ENCODE assay signal across 19 cellular contexts in genomic region chr11:111081021-111081511, GRCh38.
DNase-seq lines count a peak whose midpoint lies in the region; ATAC-seq and TF ChIP-seq lines count a peak whose summit lies in the region.
"Had no signal": no experiment of that assay in that cellular context is flagged by ENCODE, and none has a peak within 500 bp of the region (broad histone marks: within the 10 kb centered on the region; RNA-seq: fewer than 3 reads in every experiment).

No MANE protein-coding gene starts in this region.

- intact Hi-C loops in psoas muscle (cut with DNase I), result no loop called here
- intact Hi-C loops in ovary (cut with DNase I), result no loop called here

- H3K4me3 ChIP-seq in muscle layer of colon (ENCODE audit: low read depth in 1 of 2, low read length in 2 of 2) (no peak overlapping the region), SJCRH30 (no peak overlapping the region), psoas muscle (no peak overlapping the region), ovary (no peak overlapping the region)
- H3K4me3 ChIP-seq: adrenal gland, HAP-1, SJSA1 had no signal

- H3K36me3 ChIP-seq in muscle layer of colon (ENCODE audit: insufficient read depth, low read length) (no peaks in the 10 kb centered on the region), SJCRH30 (no peaks in the 10 kb centered on the region), psoas muscle (ENCODE audit: insufficient read depth in 1 of 2, low read depth in 1 of 2) (no peaks in the 10 kb centered on the region), ovary (no peaks in the 10 kb centered on the region)
- H3K36me3 ChIP-seq: adrenal gland, HAP-1, neutrophil, SJSA1 had no signal

- no peak for TF ChIP-seq POLR2A in ovary (IDR thresholded peaks at IDR 0.05)

- no peaks in the 10 kb centered on the region for H3K9me3 ChIP-seq in muscle layer of colon (ENCODE audit: low read length)
- H3K9me3 ChIP-seq in SJCRH30 (replicated peaks), result no peaks in the 10 kb centered on the region
- no peaks in the 10 kb centered on the region for H3K9me3 ChIP-seq in psoas muscle
- no peaks in the 10 kb centered on the region for H3K9me3 ChIP-seq in ovary
- H3K9me3 ChIP-seq: adrenal gland, HAP-1, neutrophil, SJSA1 had no signal

- H3K9ac ChIP-seq in muscle layer of colon (ENCODE audit: low read length), result no peak overlapping the region

- no peak for TF ChIP-seq EP300 in ovary (IDR thresholded peaks at IDR 0.05)

- DNase-seq in AG09319 (ENCODE audit: extremely low read depth, low read depth) (peak; percentile 44), NCI-H187 (lab: John Stamatoyannopoulos, UW) (peak; percentile 45 to 88), dedifferentiated amniotic fluid mesenchymal stem cell (ENCODE audit: extremely low spot score) (peak; percentile 70), SJCRH30 (no peak), psoas muscle (no peak), ovary (no peak)
- DNase-seq: activated CD4-positive, alpha-beta T cell treated with anti-CD3 and anti-CD28 coated beads, Interleukin-2, amount 50 U/mL, for 48 hours; activated T-cell treated with anti-CD3 and anti-CD28 coated beads, Interleukin-2, amount 50 U/mL, for 72 hours; adrenal gland; AML-193; DMS53; erythroblast; NCI-H1694 treated with DMSO at 0.1 percent for 48 hours; stimulated activated CD4-positive, alpha-beta T cell treated with anti-CD3 and anti-CD28 coated beads, Interleukin-12 subunit alpha, Interleukin-12 subunit beta, amount 100 ng/mL, for 4 hours had no signal

- TF ChIP-seq CTCF in AG09319 (IDR thresholded peaks at IDR 0.05; ENCODE audit: low read depth, low read length), result no peak; the same call in 1 of the 2 replicates
- TF ChIP-seq CTCF in psoas muscle (IDR thresholded peaks at IDR 0.05), result no peak
- TF ChIP-seq CTCF in ovary (IDR thresholded peaks at IDR 0.05), result no peak

- ATAC-seq in psoas muscle, result no peak
- ATAC-seq in HG02678 (IDR thresholded peaks at IDR 0.05; ENCODE audit: unreplicated experiment), result no peak
- ATAC-seq: activated T-cell treated with anti-CD3 and anti-CD28 coated beads, Interleukin-2, amount 50 U/mL, for 72 hours had no signal

- no peaks in the 10 kb centered on the region for H3K27me3 ChIP-seq in muscle layer of colon (ENCODE audit: control insufficient read depth in 1 of 2, insufficient read depth in 2 of 2, low read length in 2 of 2)
- no peaks in the 10 kb centered on the region for H3K27me3 ChIP-seq in SJCRH30
- no peaks in the 10 kb centered on the region for H3K27me3 ChIP-seq in psoas muscle (ENCODE audit: insufficient read depth in 3 of 3, low read length in 2 of 3)
- no peaks in the 10 kb centered on the region for H3K27me3 ChIP-seq in ovary
- H3K27me3 ChIP-seq: adrenal gland, neutrophil, SJSA1 had no signal

- WGBS in psoas muscle, 3 donors, result 54 to 75% (median 56%) methylated on average over 3 of the region's 3 CpGs
- 41 to 65% (median 63%) methylated on average over 3 of the region's 3 CpGs for WGBS in ovary, 3 donors

- H3K4me1 ChIP-seq in muscle layer of colon (ENCODE audit: insufficient read depth, low read length) (peaks cover 15% of the 10 kb centered on the region), SJCRH30 (peaks cover 11% of the 10 kb centered on the region), psoas muscle (no peaks in the 10 kb centered on the region), ovary (ENCODE audit: insufficient read depth) (no peaks in the 10 kb centered on the region)
- H3K4me1 ChIP-seq: adrenal gland, HAP-1, SJSA1 had no signal

- H3K27ac ChIP-seq in muscle layer of colon (ENCODE audit: low read depth, low read length) (peak overlapping the region; percentile 16), SJCRH30 (no peak overlapping the region), psoas muscle (no peak overlapping the region), ovary (no peak overlapping the region)
- H3K27ac ChIP-seq: adrenal gland, neutrophil, SJSA1 had no signal

Comparison
In these comparisons a context has a peak if more than half of its experiments do, and no peak if none do; other contexts are left out.
1. DNase-seq: peak in AG09319 (single experiment), NCI-H187 (2 of 2) and dedifferentiated amniotic fluid mesenchymal stem cell (single experiment); none in SJCRH30 (0 of 2), psoas muscle (0 of 2) and ovary (0 of 5).